ENCODE assay signal across 26 cellular contexts in genomic region chr2:225317191-225317590, GRCh38.
"Had no signal": no experiment of that assay in that cellular context is flagged by ENCODE, and none has a peak within 500 bp of the region (broad histone marks: within the 10 kb centered on the region; RNA-seq: fewer than 3 reads in every experiment).

No MANE protein-coding gene starts in this region.

- H3K9me3 ChIP-seq: colonic mucosa, gastrocnemius medialis had no signal

- H3K9me3 Mint-ChIP-seq: dendritic cell treated with granulocyte-macrophage colony-stimulating factor and Interleukin-4, amounts not matched to agents 40 ng/mL and 50 ng/mL, for 4 days; effector memory CD8-positive, alpha-beta T cell had no signal

- H3K27me3 ChIP-seq: colonic mucosa, esophagus squamous epithelium, gastrocnemius medialis, heart right ventricle, left lung had no signal

- ATAC-seq: effector memory CD8-positive, alpha-beta T cell; esophagus mucosa; gastrocnemius medialis; heart right ventricle; left cardiac atrium; left lung; left ventricle myocardium superior; lower lobe of right lung; mucosa of descending colon; naive thymus-derived CD8-positive, alpha-beta T cell had no signal

- H3K27ac ChIP-seq: colonic mucosa, epithelial cell of prostate, esophagus squamous epithelium, gastrocnemius medialis, heart right ventricle, left lung, lower lobe of right lung had no signal

- H3K4me1 Mint-ChIP-seq: endodermal cell; mesothelial cell of epicardium; naive B cell; naive thymus-derived CD8-positive, alpha-beta T cell had no signal

- H3K4me3 Mint-ChIP-seq: dendritic cell treated with granulocyte-macrophage colony-stimulating factor and Interleukin-4, amounts not matched to agents 40 ng/mL and 50 ng/mL, for 4 days; effector memory CD8-positive, alpha-beta T cell; endodermal cell; mesothelial cell of epicardium; naive B cell; naive thymus-derived CD8-positive, alpha-beta T cell had no signal

- H3K27me3 Mint-ChIP-seq: dendritic cell treated with granulocyte-macrophage colony-stimulating factor and Interleukin-4, amounts not matched to agents 40 ng/mL and 50 ng/mL, for 4 days; effector memory CD8-positive, alpha-beta T cell; naive B cell; naive thymus-derived CD8-positive, alpha-beta T cell had no signal

- H3K4me1 ChIP-seq: colonic mucosa, esophagus squamous epithelium, gastrocnemius medialis, heart right ventricle, left lung, lower lobe of right lung had no signal

- H3K4me3 ChIP-seq: colonic mucosa, esophagus squamous epithelium, gastrocnemius medialis, heart right ventricle, left lung, lower lobe of right lung, mucosa of descending colon had no signal

- H3K27ac Mint-ChIP-seq: dendritic cell treated with granulocyte-macrophage colony-stimulating factor and Interleukin-4, amounts not matched to agents 40 ng/mL and 50 ng/mL, for 4 days; effector memory CD8-positive, alpha-beta T cell; endodermal cell; mesothelial cell of epicardium; naive B cell; naive thymus-derived CD8-positive, alpha-beta T cell had no signal

- H3K36me3 Mint-ChIP-seq: mesothelial cell of epicardium; naive B cell; naive thymus-derived CD8-positive, alpha-beta T cell had no signal

- DNase-seq: colonic mucosa; cortex of kidney; effector CD8-positive, alpha-beta T cell; effector memory CD8-positive, alpha-beta T cell; endodermal cell; erythroblast; esophagus squamous epithelium; foreskin fibroblast; foreskin melanocyte; gastrocnemius medialis; glutamatergic neuron; head of caudate nucleus; heart right ventricle; hippocampal formation; left cardiac atrium; left lung; left ventricle myocardium superior; lower lobe of right lung; mesenchymal stem cell; mucosa of descending colon; naive B cell; naive thymus-derived CD8-positive, alpha-beta T cell had no signal

- H3K36me3 ChIP-seq: colonic mucosa, esophagus squamous epithelium, gastrocnemius medialis, heart right ventricle, left lung, lower lobe of right lung had no signal
